Comparison of ENCODE assay signal across 1 cellular context in the genomic region with DNA sequence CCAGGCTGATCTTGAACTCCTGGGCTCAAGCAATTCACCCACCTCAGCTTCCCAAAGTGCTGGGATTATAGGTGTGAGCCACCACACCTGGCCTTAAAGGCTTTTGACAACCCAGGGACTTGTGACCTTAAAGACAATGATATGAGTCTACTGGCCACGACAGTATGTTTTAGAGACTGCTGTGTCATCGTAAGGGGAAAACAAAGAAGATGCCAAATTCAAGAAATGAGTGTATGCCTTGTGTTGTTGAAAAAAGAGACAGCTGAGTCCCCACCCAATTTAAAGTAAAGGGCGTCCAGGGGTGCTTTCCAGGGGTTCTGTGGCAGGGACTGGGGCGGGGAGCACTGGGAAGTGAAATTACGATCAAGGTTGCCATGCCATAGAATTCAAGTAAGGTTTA.
TF ChIP-seq lines count a peak whose summit lies in the region.

No MANE protein-coding gene starts in this region.

TF ChIP-seq in GM12878, 131 proteins besides CTCF, POLR2A, EP300 and RAD21 (continued from another document):
- no peak for TF ChIP-seq CEBPZ (IDR thresholded peaks at IDR 0.05; ENCODE audit: low read depth, low read length)
- no peak for TF ChIP-seq POLR2AphosphoS5 (IDR thresholded peaks at IDR 0.05; ENCODE audit: low read length)
- no peak for TF ChIP-seq NBN (IDR thresholded peaks at IDR 0.05)
- TF ChIP-seq CBX5 (IDR thresholded peaks at IDR 0.05; ENCODE audit: low read depth), result no peak
- TF ChIP-seq, protein P1, sequence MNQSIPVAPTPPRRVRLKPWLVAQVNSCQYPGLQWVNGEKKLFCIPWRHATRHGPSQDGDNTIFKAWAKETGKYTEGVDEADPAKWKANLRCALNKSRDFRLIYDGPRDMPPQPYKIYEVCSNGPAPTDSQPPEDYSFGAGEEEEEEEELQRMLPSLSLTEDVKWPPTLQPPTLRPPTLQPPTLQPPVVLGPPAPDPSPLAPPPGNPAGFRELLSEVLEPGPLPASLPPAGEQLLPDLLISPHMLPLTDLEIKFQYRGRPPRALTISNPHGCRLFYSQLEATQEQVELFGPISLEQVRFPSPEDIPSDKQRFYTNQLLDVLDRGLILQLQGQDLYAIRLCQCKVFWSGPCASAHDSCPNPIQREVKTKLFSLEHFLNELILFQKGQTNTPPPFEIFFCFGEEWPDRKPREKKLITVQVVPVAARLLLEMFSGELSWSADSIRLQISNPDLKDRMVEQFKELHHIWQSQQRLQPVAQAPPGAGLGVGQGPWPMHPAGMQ (IDR thresholded peaks at IDR 0.05; ENCODE audit: borderline replicate concordance), result no peak
TF ChIP-seq in GM12878: peak in this region for 4.
